ENCODE assay signal across 24 cellular contexts in genomic region chr4:114036864-114037263, GRCh38.
"Had no signal": no experiment of that assay in that cellular context is flagged by ENCODE, and none has a peak within 500 bp of the region (broad histone marks: within the 10 kb centered on the region; RNA-seq: fewer than 3 reads in every experiment).

No MANE protein-coding gene starts in this region.

- H3K4me3 ChIP-seq: esophagus squamous epithelium, lower lobe of right lung, neural progenitor cell, right lobe of liver, testis, tibial artery, upper lobe of right lung, uterus had no signal

- H3K36me3 ChIP-seq: esophagus squamous epithelium, lower lobe of right lung, neural progenitor cell, right lobe of liver, tibial artery, upper lobe of right lung, uterus had no signal

- H3K9me3 ChIP-seq: esophagus squamous epithelium, lower lobe of right lung, right lobe of liver, testis, tibial artery, upper lobe of right lung, uterus had no signal

- ATAC-seq: left ventricle myocardium superior; lower lobe of right lung; natural killer cell treated with Interleukin-12 subunit alpha and Interleukin-12 subunit beta and Interleukin-15 and Interleukin-18, amount 100 ng/mL, for 72 hours; right lobe of liver; stimulated activated memory B cell treated with anti-CD40 and anti-IgM and Interleukin-4, amounts not matched to agents 10 μg/mL and 1 μg/mL and 100 μg/mL, for 72 hours; stimulated activated naive CD8-positive, alpha-beta T cell treated with anti-CD3 and anti-CD28 coated beads, Interleukin-15, Interleukin-2, amounts not matched to agents 100 U/mL and 50 U/mL, for 24 hours; upper lobe of right lung had no signal

- H3K9ac ChIP-seq: neural progenitor cell, parathyroid adenoma had no signal

- H3K4me2 ChIP-seq: neural progenitor cell had no signal

- H3K27me3 ChIP-seq: esophagus squamous epithelium, neural progenitor cell, right lobe of liver, testis, tibial artery, upper lobe of right lung, uterus had no signal

- H2AFZ ChIP-seq: neural progenitor cell, parathyroid adenoma had no signal

- H3K79me2 ChIP-seq: parathyroid adenoma had no signal

- H3K4me1 ChIP-seq: esophagus squamous epithelium, lower lobe of right lung, neural progenitor cell, parathyroid adenoma, testis, tibial artery, uterus had no signal

- DNase-seq: central memory CD4-positive, alpha-beta T cell; cortex of kidney; effector memory CD8-positive, alpha-beta T cell; erythroblast; esophagus squamous epithelium; hippocampal formation; islet precursor cell; kidney glomerular epithelial cell; left ventricle myocardium superior; lower lobe of right lung; naive B cell; right lobe of liver; stimulated activated CD4-positive, alpha-beta T cell treated with anti-CD3 and anti-CD28 coated beads, Interleukin-15, amount 100 ng/mL, for 24 hours; stimulated activated CD4-positive, alpha-beta T cell treated with anti-CD3 and anti-CD28 coated beads, Interleukin-4, amount 100 ng/mL, for 24 hours; stimulated activated naive CD8-positive, alpha-beta T cell treated with anti-CD3 and anti-CD28 coated beads, Interleukin-15, Interleukin-2, amounts not matched to agents 100 U/mL and 50 U/mL, for 24 hours; substantia nigra; testis; tibial artery; upper lobe of right lung; uterus had no signal

- H3K27ac ChIP-seq: esophagus squamous epithelium, lower lobe of right lung, neural progenitor cell, parathyroid adenoma, right lobe of liver, testis, tibial artery, upper lobe of right lung, uterus had no signal
